Comparison of ENCODE assay signal across 8 cellular contexts in the genomic region with DNA sequence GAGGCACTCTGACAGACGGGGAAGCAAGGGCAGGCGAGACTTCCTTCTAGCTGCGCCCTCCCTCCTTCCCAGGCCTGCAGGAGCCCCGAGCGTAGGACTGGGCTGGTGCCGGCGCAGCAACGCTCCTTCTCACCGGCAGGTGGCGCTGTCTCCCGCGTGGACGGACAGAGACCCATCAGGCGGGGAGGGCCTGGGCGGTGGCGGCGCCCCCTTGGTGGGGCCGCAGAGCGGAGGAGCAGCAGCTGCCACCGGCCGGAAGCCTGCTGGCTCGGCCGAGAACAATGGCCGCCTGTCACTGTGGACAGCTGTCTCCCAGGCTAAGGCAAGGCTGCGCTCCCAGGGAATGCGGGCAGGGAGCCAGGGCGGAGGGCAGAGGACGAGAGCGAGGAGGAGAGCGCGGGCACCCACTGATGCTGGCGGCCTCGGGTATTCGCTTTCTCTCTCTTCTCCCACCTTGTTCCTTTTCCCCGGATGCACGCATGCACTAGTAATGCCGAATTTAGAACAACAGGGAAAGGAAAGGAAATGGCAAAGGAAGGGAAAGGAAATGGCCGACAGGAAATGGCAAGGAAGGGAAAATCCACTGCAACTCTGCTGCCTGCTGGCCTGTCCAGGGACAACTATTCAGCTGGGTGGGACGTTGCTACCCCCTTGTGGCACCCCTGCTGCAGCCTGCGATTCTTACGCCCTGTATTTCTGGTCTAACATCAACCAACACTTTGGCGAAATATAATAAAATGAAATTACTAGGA. TPM values are rescaled to one million over a fixed set of nuclear protein-coding genes. Genes with fewer than 3 reads are reported as not detected.
DNase-seq lines count a peak whose midpoint lies in the region; ATAC-seq and TF ChIP-seq lines count a peak whose summit lies in the region.

No MANE protein-coding gene starts in this region.

- H3K4me3 ChIP-seq in fibroblast of pulmonary artery (replicated peaks; ENCODE audit: low read depth, low read length), result peak overlapping the region; percentile 60

- peak overlapping the region; percentile 99 to 100 (median 100) for H3K27ac Mint-ChIP-seq in nephron

- peak; percentile 82 for ATAC-seq in GM21825 (IDR thresholded peaks at IDR 0.05; ENCODE audit: unreplicated experiment)

- H3K4me1 Mint-ChIP-seq in nephron, result peaks cover 64% of the 10 kb centered on the region

- peaks cover 33% of the 10 kb centered on the region for H3K36me3 Mint-ChIP-seq in nephron (ENCODE audit: low read depth)

- H3K4me3 Mint-ChIP-seq in nephron, result peak overlapping the region; percentile 86 to 90 (median 90)

- TF ChIP-seq CTCF in fibroblast of pulmonary artery (IDR thresholded peaks at IDR 0.05; ENCODE audit: low read length, missing control alignments) (peak; percentile 94), nephron (IDR thresholded peaks at IDR 0.05; ENCODE audit: unreplicated experiment in 3 of 3) (peak; percentile 96 to 98 (median 97))

- no peaks in the 10 kb centered on the region for H3K27me3 Mint-ChIP-seq in nephron (ENCODE audit: low read depth)

- DNase-seq in DMS153 (lab: John Stamatoyannopoulos, UW) (peak; percentile 89), LHCN-M2 (ENCODE audit: low read depth) (peak; percentile 96), RPMI8226 (peak; percentile 66), fibroblast of pulmonary artery (ENCODE audit: low read depth) (peak; percentile 96)
- DNase-seq in activated T-helper 9 cell treated with anti-CD3 and anti-CD28 coated beads, Interleukin-2, amount 50 U/mL, for 16 hours (ENCODE audit: low read depth), result peak; percentile 80
- peak; percentile 84 for DNase-seq in stimulated activated naive CD4-positive, alpha-beta T cell treated with Interleukin-2 at 50 U/mL for 16 hours (lab: John Stamatoyannopoulos, UW)

- no peaks in the 10 kb centered on the region for H3K9me3 Mint-ChIP-seq in nephron

RNA-seq across cellular contexts. Expression of a gene that starts 14.4 kb away (rescaled TPM):
- 157 and 184 TPM in 2 replicates for total RNA-seq in LHCN-M2 (2014; rRNA removed)
- 49.9 TPM for polyA plus RNA-seq in LHCN-M2 (2012)

RNA-seq across cellular contexts. Expression of a gene that starts 44.3 kb away (rescaled TPM):
- 25.2 and 27.4 TPM in 2 replicates for total RNA-seq in LHCN-M2 (2014; rRNA removed)
- 10.6 TPM for polyA plus RNA-seq in LHCN-M2 (2012)

Comparison
In these comparisons a context has a peak if more than half of its experiments do, and no peak if none do; other contexts are left out.
1. Peak in every context shown above with its lines: DNase-seq, ATAC-seq and H3K4me3 ChIP-seq.